Comparison of ENCODE assay signal across 1 cellular context in the genomic region with DNA sequence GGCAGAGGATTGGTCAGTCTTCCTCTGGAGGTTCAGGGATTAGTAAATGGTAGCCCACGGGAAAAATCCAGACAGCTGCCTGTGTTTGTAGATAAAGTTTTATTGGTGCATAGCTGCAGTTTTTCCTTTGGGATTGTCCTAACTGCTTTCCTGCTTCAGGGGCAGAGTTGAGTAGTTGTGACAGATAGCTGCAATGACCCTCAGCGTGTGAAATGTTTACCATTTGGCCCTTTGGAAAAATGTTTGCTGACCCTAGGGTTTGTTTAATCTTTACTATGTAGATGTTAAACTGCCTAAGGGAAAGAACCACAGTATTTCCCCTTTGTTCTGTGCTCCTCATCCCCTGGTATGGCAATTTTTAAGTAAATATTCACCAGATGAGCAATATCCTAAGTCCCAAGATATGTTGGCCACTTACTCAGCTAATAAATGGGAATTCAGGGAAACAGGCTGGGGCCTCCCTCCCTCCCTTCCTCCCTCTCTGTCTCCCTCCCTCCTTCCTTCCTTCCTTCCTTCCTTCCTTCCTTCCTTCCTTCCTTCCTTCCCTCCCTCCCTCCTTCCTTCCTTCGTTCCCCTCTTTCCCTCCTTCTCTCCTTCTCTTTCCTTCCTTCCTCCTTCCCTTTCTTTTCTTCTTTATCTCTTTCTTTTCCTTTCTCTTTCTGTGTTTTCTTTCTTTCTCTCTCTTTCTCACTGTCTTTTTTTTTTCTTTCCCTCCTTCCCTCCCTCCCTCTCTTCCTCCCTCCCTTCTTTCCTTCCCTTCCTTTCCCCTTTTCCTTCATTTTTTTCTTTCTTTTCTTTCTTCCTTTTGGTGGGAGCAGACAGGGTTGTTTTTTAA.
TF ChIP-seq lines count a peak whose summit lies in the region.

No MANE protein-coding gene starts in this region.

TF ChIP-seq in K562, 482 proteins besides CTCF, POLR2A, EP300 and RAD21 (continued from another document and continues in another):
- TF ChIP-seq, protein P1, sequence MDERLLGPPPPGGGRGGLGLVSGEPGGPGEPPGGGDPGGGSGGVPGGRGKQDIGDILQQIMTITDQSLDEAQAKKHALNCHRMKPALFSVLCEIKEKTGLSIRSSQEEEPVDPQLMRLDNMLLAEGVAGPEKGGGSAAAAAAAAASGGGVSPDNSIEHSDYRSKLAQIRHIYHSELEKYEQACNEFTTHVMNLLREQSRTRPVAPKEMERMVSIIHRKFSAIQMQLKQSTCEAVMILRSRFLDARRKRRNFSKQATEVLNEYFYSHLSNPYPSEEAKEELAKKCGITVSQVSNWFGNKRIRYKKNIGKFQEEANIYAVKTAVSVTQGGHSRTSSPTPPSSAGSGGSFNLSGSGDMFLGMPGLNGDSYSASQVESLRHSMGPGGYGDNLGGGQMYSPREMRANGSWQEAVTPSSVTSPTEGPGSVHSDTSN (CRISPR knock-in tag; IDR thresholded peaks at IDR 0.05; ENCODE audit: low read depth): no peak
- TF ChIP-seq, protein P1 (tag; conservative IDR thresholded peaks at IDR 0.05; ENCODE audit: low read depth): no peak
- TF ChIP-seq PHF8 (IDR thresholded peaks at IDR 0.05; ENCODE audit: borderline replicate concordance, low read length) (no peak), ARID1B (IDR thresholded peaks at IDR 0.05) (no peak), CHCHD3 (CRISPR knock-in tag; IDR thresholded peaks at IDR 0.05) (no peak), SMARCE1 (IDR thresholded peaks at IDR 0.05) (peak; percentile 21; the same call in 1 of the 2 replicates), ASH1L (IDR thresholded peaks at IDR 0.05; ENCODE audit: borderline replicate concordance, low read depth, partially characterized antibody) (peak; percentile 35), RFX7 (CRISPR knock-in tag; IDR thresholded peaks at IDR 0.05) (no peak), MAFK (IDR thresholded peaks at IDR 0.05; ENCODE audit: low read length) (no peak), GTF2A2 (tag; IDR thresholded peaks at IDR 0.05) (no peak), MYC (IDR thresholded peaks at IDR 0.05; ENCODE audit: low read depth, low read length) (no peak), MYC (CRISPR knock-in tag; IDR thresholded peaks at IDR 0.05; ENCODE audit: borderline replicate concordance, low read depth) (no peak), RBM17 (IDR thresholded peaks at IDR 0.05; ENCODE audit: borderline replicate concordance, low read depth, low read length) (no peak), HDAC3 (IDR thresholded peaks at IDR 0.05; ENCODE audit: borderline replicate concordance, partially characterized antibody) (no peak), SIN3B (IDR thresholded peaks at IDR 0.05; ENCODE audit: low read depth) (no peak), ZNF232 (CRISPR knock-in tag; IDR thresholded peaks at IDR 0.05) (no peak), ZC3H11A (IDR thresholded peaks at IDR 0.05; ENCODE audit: low read depth, low read length) (no peak), TGIF2 (CRISPR knock-in tag; IDR thresholded peaks at IDR 0.05) (no peak), DPF2 (IDR thresholded peaks at IDR 0.05) (0 out of 2 replicates have a peak, but pooled peaks have one; percentile 12), KAT7 (CRISPR knock-in tag; IDR thresholded peaks at IDR 0.05; ENCODE audit: borderline replicate concordance) (no peak), NEUROD1 (IDR thresholded peaks at IDR 0.05; ENCODE audit: borderline replicate concordance, low read depth, low read length, partially characterized antibody) (no peak), TFAM (CRISPR knock-in tag; conservative IDR thresholded peaks at IDR 0.05) (no peak), BACH1 (tag; IDR thresholded peaks at IDR 0.05) (no peak), ZNF24 (IDR thresholded peaks at IDR 0.05) (no peak), NCOA4 (IDR thresholded peaks at IDR 0.05; ENCODE audit: partially characterized antibody) (no peak), ARNT (IDR thresholded peaks at IDR 0.05) (0 out of 4 replicates have a peak, but pooled peaks of 1 of the 2 experiments have one; percentile 27), SMAD2 (IDR thresholded peaks at IDR 0.05; ENCODE audit: low read depth, low read length) (no peak), KLF6 (CRISPR knock-in tag; IDR thresholded peaks at IDR 0.05; ENCODE audit: borderline replicate concordance) (no peak), KLF13 (tag; IDR thresholded peaks at IDR 0.05; ENCODE audit: borderline replicate concordance, low read depth) (no peak), ETS2 (tag; IDR thresholded peaks at IDR 0.05; ENCODE audit: borderline replicate concordance, poor library complexity, severe bottlenecking) (no peak), SMARCA5 (IDR thresholded peaks at IDR 0.05) (no peak)
- TF ChIP-seq, protein P2, sequence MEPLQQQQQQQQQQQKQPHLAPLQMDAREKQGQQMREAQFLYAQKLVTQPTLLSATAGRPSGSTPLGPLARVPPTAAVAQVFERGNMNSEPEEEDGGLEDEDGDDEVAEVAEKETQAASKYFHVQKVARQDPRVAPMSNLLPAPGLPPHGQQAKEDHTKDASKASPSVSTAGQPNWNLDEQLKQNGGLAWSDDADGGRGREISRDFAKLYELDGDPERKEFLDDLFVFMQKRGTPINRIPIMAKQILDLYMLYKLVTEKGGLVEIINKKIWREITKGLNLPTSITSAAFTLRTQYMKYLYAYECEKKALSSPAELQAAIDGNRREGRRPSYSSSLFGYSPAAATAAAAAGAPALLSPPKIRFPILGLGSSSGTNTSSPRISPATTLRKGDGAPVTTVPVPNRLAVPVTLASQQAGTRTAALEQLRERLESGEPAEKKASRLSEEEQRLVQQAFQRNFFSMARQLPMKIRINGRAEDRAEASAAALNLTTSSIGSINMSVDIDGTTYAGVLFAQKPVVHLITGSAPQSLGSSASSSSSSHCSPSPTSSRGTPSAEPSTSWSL (CRISPR knock-in tag; IDR thresholded peaks at IDR 0.05; ENCODE audit: borderline replicate concordance): no peak
- TF ChIP-seq, protein P3, sequence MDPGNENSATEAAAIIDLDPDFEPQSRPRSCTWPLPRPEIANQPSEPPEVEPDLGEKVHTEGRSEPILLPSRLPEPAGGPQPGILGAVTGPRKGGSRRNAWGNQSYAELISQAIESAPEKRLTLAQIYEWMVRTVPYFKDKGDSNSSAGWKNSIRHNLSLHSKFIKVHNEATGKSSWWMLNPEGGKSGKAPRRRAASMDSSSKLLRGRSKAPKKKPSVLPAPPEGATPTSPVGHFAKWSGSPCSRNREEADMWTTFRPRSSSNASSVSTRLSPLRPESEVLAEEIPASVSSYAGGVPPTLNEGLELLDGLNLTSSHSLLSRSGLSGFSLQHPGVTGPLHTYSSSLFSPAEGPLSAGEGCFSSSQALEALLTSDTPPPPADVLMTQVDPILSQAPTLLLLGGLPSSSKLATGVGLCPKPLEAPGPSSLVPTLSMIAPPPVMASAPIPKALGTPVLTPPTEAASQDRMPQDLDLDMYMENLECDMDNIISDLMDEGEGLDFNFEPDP (CRISPR knock-in tag; IDR thresholded peaks at IDR 0.05): no peak
- TF ChIP-seq, protein P4, sequence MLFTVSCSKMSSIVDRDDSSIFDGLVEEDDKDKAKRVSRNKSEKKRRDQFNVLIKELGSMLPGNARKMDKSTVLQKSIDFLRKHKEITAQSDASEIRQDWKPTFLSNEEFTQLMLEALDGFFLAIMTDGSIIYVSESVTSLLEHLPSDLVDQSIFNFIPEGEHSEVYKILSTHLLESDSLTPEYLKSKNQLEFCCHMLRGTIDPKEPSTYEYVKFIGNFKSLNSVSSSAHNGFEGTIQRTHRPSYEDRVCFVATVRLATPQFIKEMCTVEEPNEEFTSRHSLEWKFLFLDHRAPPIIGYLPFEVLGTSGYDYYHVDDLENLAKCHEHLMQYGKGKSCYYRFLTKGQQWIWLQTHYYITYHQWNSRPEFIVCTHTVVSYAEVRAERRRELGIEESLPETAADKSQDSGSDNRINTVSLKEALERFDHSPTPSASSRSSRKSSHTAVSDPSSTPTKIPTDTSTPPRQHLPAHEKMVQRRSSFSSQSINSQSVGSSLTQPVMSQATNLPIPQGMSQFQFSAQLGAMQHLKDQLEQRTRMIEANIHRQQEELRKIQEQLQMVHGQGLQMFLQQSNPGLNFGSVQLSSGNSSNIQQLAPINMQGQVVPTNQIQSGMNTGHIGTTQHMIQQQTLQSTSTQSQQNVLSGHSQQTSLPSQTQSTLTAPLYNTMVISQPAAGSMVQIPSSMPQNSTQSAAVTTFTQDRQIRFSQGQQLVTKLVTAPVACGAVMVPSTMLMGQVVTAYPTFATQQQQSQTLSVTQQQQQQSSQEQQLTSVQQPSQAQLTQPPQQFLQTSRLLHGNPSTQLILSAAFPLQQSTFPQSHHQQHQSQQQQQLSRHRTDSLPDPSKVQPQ (CRISPR knock-in tag; IDR thresholded peaks at IDR 0.05; ENCODE audit: borderline replicate concordance): no peak
- TF ChIP-seq, protein P5, sequence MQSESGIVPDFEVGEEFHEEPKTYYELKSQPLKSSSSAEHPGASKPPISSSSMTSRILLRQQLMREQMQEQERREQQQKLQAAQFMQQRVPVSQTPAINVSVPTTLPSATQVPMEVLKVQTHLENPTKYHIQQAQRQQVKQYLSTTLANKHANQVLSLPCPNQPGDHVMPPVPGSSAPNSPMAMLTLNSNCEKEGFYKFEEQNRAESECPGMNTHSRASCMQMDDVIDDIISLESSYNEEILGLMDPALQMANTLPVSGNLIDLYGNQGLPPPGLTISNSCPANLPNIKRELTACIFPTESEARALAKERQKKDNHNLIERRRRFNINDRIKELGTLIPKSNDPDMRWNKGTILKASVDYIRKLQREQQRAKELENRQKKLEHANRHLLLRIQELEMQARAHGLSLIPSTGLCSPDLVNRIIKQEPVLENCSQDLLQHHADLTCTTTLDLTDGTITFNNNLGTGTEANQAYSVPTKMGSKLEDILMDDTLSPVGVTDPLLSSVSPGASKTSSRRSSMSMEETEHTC (IDR thresholded peaks at IDR 0.05): no peak
- TF ChIP-seq, protein P6, sequence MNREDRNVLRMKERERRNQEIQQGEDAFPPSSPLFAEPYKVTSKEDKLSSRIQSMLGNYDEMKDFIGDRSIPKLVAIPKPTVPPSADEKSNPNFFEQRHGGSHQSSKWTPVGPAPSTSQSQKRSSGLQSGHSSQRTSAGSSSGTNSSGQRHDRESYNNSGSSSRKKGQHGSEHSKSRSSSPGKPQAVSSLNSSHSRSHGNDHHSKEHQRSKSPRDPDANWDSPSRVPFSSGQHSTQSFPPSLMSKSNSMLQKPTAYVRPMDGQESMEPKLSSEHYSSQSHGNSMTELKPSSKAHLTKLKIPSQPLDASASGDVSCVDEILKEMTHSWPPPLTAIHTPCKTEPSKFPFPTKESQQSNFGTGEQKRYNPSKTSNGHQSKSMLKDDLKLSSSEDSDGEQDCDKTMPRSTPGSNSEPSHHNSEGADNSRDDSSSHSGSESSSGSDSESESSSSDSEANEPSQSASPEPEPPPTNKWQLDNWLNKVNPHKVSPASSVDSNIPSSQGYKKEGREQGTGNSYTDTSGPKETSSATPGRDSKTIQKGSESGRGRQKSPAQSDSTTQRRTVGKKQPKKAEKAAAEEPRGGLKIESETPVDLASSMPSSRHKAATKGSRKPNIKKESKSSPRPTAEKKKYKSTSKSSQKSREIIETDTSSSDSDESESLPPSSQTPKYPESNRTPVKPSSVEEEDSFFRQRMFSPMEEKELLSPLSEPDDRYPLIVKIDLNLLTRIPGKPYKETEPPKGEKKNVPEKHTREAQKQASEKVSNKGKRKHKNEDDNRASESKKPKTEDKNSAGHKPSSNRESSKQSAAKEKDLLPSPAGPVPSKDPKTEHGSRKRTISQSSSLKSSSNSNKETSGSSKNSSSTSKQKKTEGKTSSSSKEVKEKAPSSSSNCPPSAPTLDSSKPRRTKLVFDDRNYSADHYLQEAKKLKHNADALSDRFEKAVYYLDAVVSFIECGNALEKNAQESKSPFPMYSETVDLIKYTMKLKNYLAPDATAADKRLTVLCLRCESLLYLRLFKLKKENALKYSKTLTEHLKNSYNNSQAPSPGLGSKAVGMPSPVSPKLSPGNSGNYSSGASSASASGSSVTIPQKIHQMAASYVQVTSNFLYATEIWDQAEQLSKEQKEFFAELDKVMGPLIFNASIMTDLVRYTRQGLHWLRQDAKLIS (CRISPR knock-in tag; IDR thresholded peaks at IDR 0.05): no peak
- TF ChIP-seq, protein P7, sequence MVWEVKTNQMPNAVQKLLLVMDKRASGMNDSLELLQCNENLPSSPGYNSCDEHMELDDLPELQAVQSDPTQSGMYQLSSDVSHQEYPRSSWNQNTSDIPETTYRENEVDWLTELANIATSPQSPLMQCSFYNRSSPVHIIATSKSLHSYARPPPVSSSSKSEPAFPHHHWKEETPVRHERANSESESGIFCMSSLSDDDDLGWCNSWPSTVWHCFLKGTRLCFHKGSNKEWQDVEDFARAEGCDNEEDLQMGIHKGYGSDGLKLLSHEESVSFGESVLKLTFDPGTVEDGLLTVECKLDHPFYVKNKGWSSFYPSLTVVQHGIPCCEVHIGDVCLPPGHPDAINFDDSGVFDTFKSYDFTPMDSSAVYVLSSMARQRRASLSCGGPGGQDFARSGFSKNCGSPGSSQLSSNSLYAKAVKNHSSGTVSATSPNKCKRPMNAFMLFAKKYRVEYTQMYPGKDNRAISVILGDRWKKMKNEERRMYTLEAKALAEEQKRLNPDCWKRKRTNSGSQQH (CRISPR knock-in tag; IDR thresholded peaks at IDR 0.05): 0 out of 2 replicates have a peak, but pooled peaks have one; percentile 59
- TF ChIP-seq, protein P8, sequence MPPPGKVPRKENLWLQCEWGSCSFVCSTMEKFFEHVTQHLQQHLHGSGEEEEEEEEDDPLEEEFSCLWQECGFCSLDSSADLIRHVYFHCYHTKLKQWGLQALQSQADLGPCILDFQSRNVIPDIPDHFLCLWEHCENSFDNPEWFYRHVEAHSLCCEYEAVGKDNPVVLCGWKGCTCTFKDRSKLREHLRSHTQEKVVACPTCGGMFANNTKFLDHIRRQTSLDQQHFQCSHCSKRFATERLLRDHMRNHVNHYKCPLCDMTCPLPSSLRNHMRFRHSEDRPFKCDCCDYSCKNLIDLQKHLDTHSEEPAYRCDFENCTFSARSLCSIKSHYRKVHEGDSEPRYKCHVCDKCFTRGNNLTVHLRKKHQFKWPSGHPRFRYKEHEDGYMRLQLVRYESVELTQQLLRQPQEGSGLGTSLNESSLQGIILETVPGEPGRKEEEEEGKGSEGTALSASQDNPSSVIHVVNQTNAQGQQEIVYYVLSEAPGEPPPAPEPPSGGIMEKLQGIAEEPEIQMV (tag; conservative IDR thresholded peaks at IDR 0.05; ENCODE audit: low read depth): 0 out of 2 replicates have a peak, but pooled peaks have one; percentile 21
- TF ChIP-seq, protein P9, sequence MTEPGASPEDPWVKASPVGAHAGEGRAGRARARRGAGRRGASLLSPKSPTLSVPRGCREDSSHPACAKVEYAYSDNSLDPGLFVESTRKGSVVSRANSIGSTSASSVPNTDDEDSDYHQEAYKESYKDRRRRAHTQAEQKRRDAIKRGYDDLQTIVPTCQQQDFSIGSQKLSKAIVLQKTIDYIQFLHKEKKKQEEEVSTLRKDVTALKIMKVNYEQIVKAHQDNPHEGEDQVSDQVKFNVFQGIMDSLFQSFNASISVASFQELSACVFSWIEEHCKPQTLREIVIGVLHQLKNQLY (CRISPR knock-in tag; conservative IDR thresholded peaks at IDR 0.05): no peak
